ENCODE assay signal across 16 cellular contexts in the genomic region with DNA sequence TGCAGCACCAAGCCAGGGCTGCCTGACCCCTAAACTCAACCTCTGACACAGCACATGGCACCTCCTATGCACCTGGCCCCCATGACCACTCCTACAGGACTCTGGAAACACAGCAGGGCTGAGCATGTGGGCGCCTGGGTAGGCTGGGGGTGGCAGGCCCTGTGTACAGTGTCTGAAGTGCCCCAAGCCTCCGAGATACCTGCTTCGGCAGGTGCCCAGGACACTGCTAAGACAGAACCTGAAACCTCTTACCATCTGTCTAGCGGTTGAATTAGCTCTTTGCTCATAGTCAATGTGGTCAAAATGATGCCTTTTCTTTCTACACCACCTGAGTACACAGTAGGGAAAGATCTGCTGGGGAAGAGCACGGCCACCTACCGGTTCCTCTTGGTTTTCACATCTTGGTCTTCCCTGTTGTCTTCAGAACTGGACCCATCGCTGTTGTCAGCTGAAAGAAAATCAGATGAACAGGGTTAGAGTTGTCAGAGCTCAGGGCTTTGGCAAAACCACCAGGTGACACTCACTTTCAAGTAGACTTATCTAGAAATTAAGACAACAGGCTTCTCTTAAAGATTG.
DNase-seq lines count a peak whose midpoint lies in the region; ATAC-seq lines count a peak whose summit lies in the region.
"Had no signal": no experiment of that assay in that cellular context is flagged by ENCODE, and none has a peak within 500 bp of the region (broad histone marks: within the 10 kb centered on the region; RNA-seq: fewer than 3 reads in every experiment).

No MANE protein-coding gene starts in this region.

- H3K79me1 ChIP-seq in mesenchymal stem cell (replicated peaks; ENCODE audit: low read length, poor library complexity, severe bottlenecking) = no peaks in the 10 kb centered on the region

- H3K4me2 ChIP-seq in BLaER1 treated with 17β-estradiol and CSF1 and Interleukin-3, amounts not matched to agents 10 nM and 100 nM = peak overlapping the region in 7 of 11 experiments; percentile 14 to 97 (median 89); a peak in 11 of 22 replicates
- no peak overlapping the region for H3K4me2 ChIP-seq in mesenchymal stem cell (ENCODE audit: low read length, poor library complexity, severe bottlenecking)

- H2BK120ac ChIP-seq in mesenchymal stem cell (ENCODE audit: low read depth, low read length) = no peak overlapping the region

- DNase-seq in NCI-H2171 treated with DMSO at 0.1 percent for 48 hours (lab: John Stamatoyannopoulos, UW) (peak; percentile 38), NCI-H2171 (lab: John Stamatoyannopoulos, UW) (no peak), NCI-H146 (lab: John Stamatoyannopoulos, UW) (peak; percentile 61), posterior vena cava (ENCODE audit: low spot score) (peak; percentile 54), mesenchymal stem cell (no peak)
- DNase-seq in activated CD4-positive, alpha-beta T cell treated with anti-CD3 and anti-CD28 coated beads for 36 hours = no peak
- DNase-seq: ACHN; CD8-positive, alpha-beta T cell; COR-L47; DMS153; DMS79 treated with DMSO at 0.1 percent for 48 hours; EL; GOT3; H9 had no signal

- no peak overlapping the region for H3K27ac ChIP-seq in BLaER1 treated with 17β-estradiol and CSF1 and Interleukin-3, amounts not matched to agents 10 nM and 100 nM
- H3K27ac ChIP-seq in mesenchymal stem cell (ENCODE audit: low read length, poor library complexity, severe bottlenecking) = no peak overlapping the region
- H3K27ac ChIP-seq: C4-2B had no signal

- no peak for ATAC-seq in activated CD4-positive, alpha-beta T cell treated with anti-CD3 and anti-CD28 coated beads for 36 hours
- ATAC-seq: CD8-positive, alpha-beta T cell had no signal

- no peak overlapping the region for H3K9ac ChIP-seq in BLaER1 treated with 17β-estradiol and CSF1 and Interleukin-3, amounts not matched to agents 10 nM and 100 nM
- no peak overlapping the region for H3K9ac ChIP-seq in mesenchymal stem cell (ENCODE audit: low read length)

- no peak overlapping the region for H3K4me3 ChIP-seq in BLaER1 treated with 17β-estradiol and CSF1 and Interleukin-3, amounts not matched to agents 10 nM and 100 nM
- H3K4me3 ChIP-seq in mesenchymal stem cell (ENCODE audit: insufficient read depth in 1 of 2, low read depth in 1 of 2, low read length in 2 of 2) = no peak overlapping the region

- H3K27ac Mint-ChIP-seq in activated CD4-positive, alpha-beta T cell treated with anti-CD3 and anti-CD28 coated beads for 36 hours = no peak overlapping the region
- H3K27ac Mint-ChIP-seq: CD8-positive, alpha-beta T cell had no signal

- H3K9me3 Mint-ChIP-seq in activated CD4-positive, alpha-beta T cell treated with anti-CD3 and anti-CD28 coated beads for 36 hours (ENCODE audit: low read depth) = no peaks in the 10 kb centered on the region
- H3K9me3 Mint-ChIP-seq: CD8-positive, alpha-beta T cell; H9 had no signal

- no peak overlapping the region for H2AK5ac ChIP-seq in mesenchymal stem cell (ENCODE audit: low read length, severe bottlenecking)

- peaks cover 0 to 3% (median 0%) of the 10 kb centered on the region in 11 experiments; a peak in 1 of 22 replicates for H4K20me1 ChIP-seq in BLaER1 treated with 17β-estradiol and CSF1 and Interleukin-3, amounts not matched to agents 10 nM and 100 nM

- 50% methylated on average over 7 of the region's 7 CpGs for WGBS in mesenchymal stem cell

- H2BK15ac ChIP-seq in mesenchymal stem cell (ENCODE audit: low read depth, poor library complexity, severe bottlenecking) = no peak overlapping the region

- H4K91ac ChIP-seq in mesenchymal stem cell (ENCODE audit: low read length) = no peak overlapping the region

- no peaks in the 10 kb centered on the region for H3K36me3 Mint-ChIP-seq in activated CD4-positive, alpha-beta T cell treated with anti-CD3 and anti-CD28 coated beads for 36 hours (ENCODE audit: low read depth)
- H3K36me3 Mint-ChIP-seq: CD8-positive, alpha-beta T cell had no signal

- peaks cover 0 to 18% (median 0%) of the 10 kb centered on the region in 11 experiments; a peak in 5 of 22 replicates for H3K27me3 ChIP-seq in BLaER1 treated with 17β-estradiol and CSF1 and Interleukin-3, amounts not matched to agents 10 nM and 100 nM
- no peaks in the 10 kb centered on the region for H3K27me3 ChIP-seq in mesenchymal stem cell (ENCODE audit: control insufficient read depth in 1 of 2, insufficient read depth in 1 of 2, low read length in 2 of 2)

- POLR2A ChIA-PET in activated CD4-positive, alpha-beta T cell treated with anti-CD3 and anti-CD28 coated beads for 36 hours (lab: Charles Lee) = no interaction called here

- no peaks in the 10 kb centered on the region for H3K9me3 ChIP-seq in BLaER1 treated with 17β-estradiol and CSF1 and Interleukin-3, amounts not matched to agents 10 nM and 100 nM (replicated peaks in 1 of 11)
- H3K9me3 ChIP-seq in mesenchymal stem cell (ENCODE audit: control insufficient read depth, low read length) = no peaks in the 10 kb centered on the region

- H2AFZ ChIP-seq in mesenchymal stem cell (ENCODE audit: low read depth, low read length) = no peak overlapping the region

- no peak overlapping the region for H3K23ac ChIP-seq in mesenchymal stem cell (ENCODE audit: low read length in 2 of 2)

- H3K27me3 Mint-ChIP-seq in activated CD4-positive, alpha-beta T cell treated with anti-CD3 and anti-CD28 coated beads for 36 hours = no peaks in the 10 kb centered on the region

- H3K4me1 Mint-ChIP-seq in activated CD4-positive, alpha-beta T cell treated with anti-CD3 and anti-CD28 coated beads for 36 hours = no peaks in the 10 kb centered on the region

- no peak overlapping the region for H4K8ac ChIP-seq in mesenchymal stem cell (ENCODE audit: low read length)

- H2BK5ac ChIP-seq in mesenchymal stem cell (ENCODE audit: low read depth, low read length, poor library complexity, severe bottlenecking) = no peak overlapping the region

- no peak overlapping the region for H3K18ac ChIP-seq in mesenchymal stem cell (ENCODE audit: low read depth in 1 of 2, low read length in 2 of 2)

- no peak overlapping the region for H3K4me3 Mint-ChIP-seq in activated CD4-positive, alpha-beta T cell treated with anti-CD3 and anti-CD28 coated beads for 36 hours
- H3K4me3 Mint-ChIP-seq: CD8-positive, alpha-beta T cell; H9 had no signal

- H3K4me1 ChIP-seq in BLaER1 treated with 17β-estradiol and CSF1 and Interleukin-3, amounts not matched to agents 10 nM and 100 nM = peaks cover 21 to 74% (median 64%) of the 10 kb centered on the region in 10 experiments
- H3K4me1 ChIP-seq in mesenchymal stem cell (ENCODE audit: control insufficient read depth, insufficient read depth, low read depth, low read length) = no peaks in the 10 kb centered on the region

- intact Hi-C loops in posterior vena cava (cut with DNase I) = loop anchor here in 1 of 2 donors (1.0 kb wide), 1 partner anchor 55 kb away; no protein-coding TSS in a partner anchor
- intact Hi-C loops in activated CD4-positive, alpha-beta T cell treated with anti-CD3 and anti-CD28 coated beads for 36 hours (cut with DNase I, micrococcal nuclease) = no loop called here

- CTCF ChIA-PET in activated CD4-positive, alpha-beta T cell treated with anti-CD3 and anti-CD28 coated beads for 36 hours (lab: Charles Lee) = interaction anchor here (0.7 kb wide), 1 partner anchor 18 kb away, joined by 3 read pairs; no protein-coding TSS in a partner anchor

- peaks cover 0 to 44% (median 0%) of the 10 kb centered on the region in 11 experiments; a peak in 5 of 22 replicates for H3K36me3 ChIP-seq in BLaER1 treated with 17β-estradiol and CSF1 and Interleukin-3, amounts not matched to agents 10 nM and 100 nM
- H3K36me3 ChIP-seq in mesenchymal stem cell (ENCODE audit: control insufficient read depth in 1 of 2, insufficient read depth in 2 of 2, low read depth in 1 of 2, low read length in 2 of 2) = no peaks in the 10 kb centered on the region

- H2BK12ac ChIP-seq in mesenchymal stem cell (ENCODE audit: low read length in 2 of 2) = no peak overlapping the region

- no peak overlapping the region for H3K4ac ChIP-seq in mesenchymal stem cell (ENCODE audit: low read depth in 1 of 2, low read length in 2 of 2)

- H3K14ac ChIP-seq in mesenchymal stem cell (ENCODE audit: low read length in 2 of 2) = no peak overlapping the region

Comparison
In these comparisons a context has a peak if more than half of its experiments do, and no peak if none do; other contexts are left out.
1. DNase-seq: peak in NCI-H2171 treated with DMSO at 0.1 percent for 48 hours (single experiment), NCI-H146 (single experiment) and posterior vena cava (single experiment); none in NCI-H2171 (single experiment), activated CD4-positive, alpha-beta T cell treated with anti-CD3 and anti-CD28 coated beads for 36 hours (single experiment) and mesenchymal stem cell (single experiment).